32 cellular contexts compared by ENCODE assay signal in genomic region chr10:2367083-2367482, GRCh38.
"Had no signal": no experiment of that assay in that cellular context is flagged by ENCODE, and none has a peak within 500 bp of the region (broad histone marks: within the 10 kb centered on the region; RNA-seq: fewer than 3 reads in every experiment).

No MANE protein-coding gene starts in this region.

- H3K27me3 Mint-ChIP-seq: activated CD8-positive, alpha-beta memory T cell treated with anti-CD3 and anti-CD28 coated beads, Interleukin-2, amount 10 ng/mL, durations not matched to agents 7 days and 5 days had no signal

- H3K36me3 Mint-ChIP-seq: activated CD8-positive, alpha-beta memory T cell treated with anti-CD3 and anti-CD28 coated beads, Interleukin-2, amount 10 ng/mL, durations not matched to agents 7 days and 5 days; activated naive CD8-positive, alpha-beta T cell treated with anti-CD3 and anti-CD28 coated beads for 36 hours had no signal

- H3K27me3 ChIP-seq: adrenal gland, body of pancreas, foreskin keratinocyte had no signal

- H3K9me3 ChIP-seq: adrenal gland had no signal

- H3K36me3 ChIP-seq: adrenal gland, esophagus muscularis mucosa, gastroesophageal sphincter had no signal

- DNase-seq: activated CD4-positive, alpha-beta T cell treated with anti-CD3 and anti-CD28 coated beads for 48 hours; activated CD4-positive, alpha-beta T cell treated with anti-CD3 and anti-CD28 coated beads, Interleukin-2, amount 50 U/mL, for 1 hour; activated CD4-positive, alpha-beta T cell treated with anti-CD3 and anti-CD28 coated beads, Interleukin-2, amount 50 U/mL, for 48 hours; activated CD8-positive, alpha-beta memory T cell treated with anti-CD3 and anti-CD28 coated beads, Interleukin-2, amount 10 ng/mL, durations not matched to agents 7 days and 5 days; activated CD8-positive, alpha-beta memory T cell treated with anti-CD3 and anti-CD28 coated beads, Interleukin-2, amount 50 U/mL, for 4 hours; activated CD8-positive, alpha-beta T cell treated with anti-CD3 and anti-CD28 coated beads, Interleukin-2, amount 10 ng/mL, durations not matched to agents 7 days and 5 days; activated effector memory CD4-positive, alpha-beta T cell treated with anti-CD3 and anti-CD28 coated beads, Interleukin-2, amount 50 U/mL, for 16 hours; activated naive CD4-positive, alpha-beta T cell treated with anti-CD3 and anti-CD28 coated beads for 36 hours; activated naive CD8-positive, alpha-beta T cell treated with anti-CD3 and anti-CD28 coated beads for 36 hours; activated naive CD8-positive, alpha-beta T cell treated with anti-CD3 and anti-CD28 coated beads, Interleukin-2, amount 50 U/mL, for 24 hours; activated T-cell treated with anti-CD3 and anti-CD28 coated beads, Interleukin-2, amount 50 U/mL, for 1 hour; activated T-cell treated with anti-CD3 and anti-CD28 coated beads, Interleukin-2, amount 50 U/mL, for 48 hours; adrenal gland; amygdala; aorta; body of pancreas; caudate nucleus; cortex of kidney; dermis blood vessel endothelial cell; effector CD4-positive, alpha-beta T cell; effector memory CD8-positive, alpha-beta T cell; erythroblast; foreskin keratinocyte; head of caudate nucleus; T-helper 2 cell had no signal

- H3K27ac Mint-ChIP-seq: activated CD8-positive, alpha-beta memory T cell treated with anti-CD3 and anti-CD28 coated beads, Interleukin-2, amount 10 ng/mL, durations not matched to agents 7 days and 5 days; activated CD8-positive, alpha-beta T cell treated with anti-CD3 and anti-CD28 coated beads, Interleukin-2, amount 10 ng/mL, durations not matched to agents 7 days and 5 days; activated naive CD4-positive, alpha-beta T cell treated with anti-CD3 and anti-CD28 coated beads for 36 hours; activated naive CD4-positive, alpha-beta T cell treated with anti-CD3 and anti-CD28 coated beads, Interleukin-2, amount 50 U/mL, for 24 hours; activated naive CD8-positive, alpha-beta T cell treated with anti-CD3 and anti-CD28 coated beads for 36 hours; activated naive CD8-positive, alpha-beta T cell treated with anti-CD3 and anti-CD28 coated beads, Interleukin-2, amount 50 U/mL, for 24 hours; activated T-helper 1 cell treated with anti-CD3 and anti-CD28 coated beads, Interleukin-12 subunit alpha, Interleukin-12 subunit beta, Interleukin-2, Interleukin-4 antibody, amounts not matched to agents 30 ng/mL and 10 ng/mL and 1 ng/mL, durations not matched to agents 14 hours and 24 hours and 36 hours; activated T-helper 2 cell treated with anti-CD3 and anti-CD28 coated beads, Interferon-gamma antibody, Interleukin-2, Interleukin-4, amounts not matched to agents 10 μg/mL and 5 μg/mL and 100 μg/mL, durations not matched to agents 14 hours and 24 hours and 36 hours; effector memory CD8-positive, alpha-beta T cell; WTC11 had no signal

- H3K4me1 Mint-ChIP-seq: activated CD8-positive, alpha-beta memory T cell treated with anti-CD3 and anti-CD28 coated beads, Interleukin-2, amount 10 ng/mL, durations not matched to agents 7 days and 5 days; activated naive CD4-positive, alpha-beta T cell treated with anti-CD3 and anti-CD28 coated beads, Interleukin-2, amount 50 U/mL, for 24 hours; activated naive CD8-positive, alpha-beta T cell treated with anti-CD3 and anti-CD28 coated beads for 36 hours; activated naive CD8-positive, alpha-beta T cell treated with anti-CD3 and anti-CD28 coated beads, Interleukin-2, amount 50 U/mL, for 24 hours had no signal

- H3K4me1 ChIP-seq: adrenal gland, body of pancreas, esophagus muscularis mucosa, foreskin keratinocyte, gastroesophageal sphincter had no signal

- H3K4me3 ChIP-seq: adrenal gland, body of pancreas, esophagus muscularis mucosa, gastroesophageal sphincter had no signal

- H3K4me3 Mint-ChIP-seq: activated CD8-positive, alpha-beta memory T cell treated with anti-CD3 and anti-CD28 coated beads, Interleukin-2, amount 10 ng/mL, durations not matched to agents 7 days and 5 days; activated CD8-positive, alpha-beta T cell treated with anti-CD3 and anti-CD28 coated beads, Interleukin-2, amount 10 ng/mL, durations not matched to agents 7 days and 5 days; activated naive CD4-positive, alpha-beta T cell treated with anti-CD3 and anti-CD28 coated beads for 36 hours; activated naive CD4-positive, alpha-beta T cell treated with anti-CD3 and anti-CD28 coated beads, Interleukin-2, amount 50 U/mL, for 24 hours; activated naive CD8-positive, alpha-beta T cell treated with anti-CD3 and anti-CD28 coated beads for 36 hours; activated naive CD8-positive, alpha-beta T cell treated with anti-CD3 and anti-CD28 coated beads, Interleukin-2, amount 50 U/mL, for 24 hours; activated T-helper 1 cell treated with anti-CD3 and anti-CD28 coated beads, Interleukin-12 subunit alpha, Interleukin-12 subunit beta, Interleukin-2, Interleukin-4 antibody, amounts not matched to agents 30 ng/mL and 10 ng/mL and 1 ng/mL, durations not matched to agents 14 hours and 24 hours and 36 hours; effector memory CD8-positive, alpha-beta T cell; WTC11 had no signal

- H3K27ac ChIP-seq: adrenal gland, body of pancreas, esophagus muscularis mucosa, foreskin keratinocyte, gastroesophageal sphincter, VCaP had no signal

- ATAC-seq: activated CD8-positive, alpha-beta memory T cell treated with anti-CD3 and anti-CD28 coated beads, Interleukin-2, amount 10 ng/mL, durations not matched to agents 7 days and 5 days; activated CD8-positive, alpha-beta T cell treated with anti-CD3 and anti-CD28 coated beads, Interleukin-2, amount 10 ng/mL, durations not matched to agents 7 days and 5 days; activated naive CD8-positive, alpha-beta T cell treated with anti-CD3 and anti-CD28 coated beads, Interleukin-2, amount 50 U/mL, for 24 hours; body of pancreas; effector memory CD8-positive, alpha-beta T cell; foreskin keratinocyte; gastroesophageal sphincter; WTC11 had no signal
